Comparison of ENCODE assay signal across 8 cellular contexts in genomic region chr12:104750061-104750460, GRCh38.
A peak's percentile ranks its signal among the peaks of the same experiment; 100 is the strongest.
DNase-seq lines count a peak whose midpoint lies in the region; ATAC-seq and TF ChIP-seq lines count a peak whose summit lies in the region.

No MANE protein-coding gene starts in this region.

- no peak for TF ChIP-seq CTCF in neutrophil (IDR thresholded peaks at IDR 0.05)

- peak overlapping the region; percentile 20 to 52 for H3K4me3 ChIP-seq in neutrophil (ENCODE audit: low read depth in 1 of 2, low read length in 1 of 2)

- H3K27me3 ChIP-seq in neutrophil: no peaks in the 10 kb centered on the region

- no peaks in the 10 kb centered on the region for H3K9me3 ChIP-seq in neutrophil

- no peaks in the 10 kb centered on the region for H3K27me3 Mint-ChIP-seq in activated T-cell treated with anti-CD3 and anti-CD28 coated beads, Interleukin-2, amount 50 U/mL, for 72 hours (ENCODE audit: low read depth)

- no peak for DNase-seq in activated T-cell treated with anti-CD3 and anti-CD28 coated beads, Interleukin-2, amount 50 U/mL, for 72 hours
- DNase-seq in activated T-cell treated with anti-CD3 and anti-CD28 coated beads for 4 hours (no peak), amniotic epithelial cell (ENCODE audit: low read depth) (peak; percentile 72), NCI-H2171 (lab: John Stamatoyannopoulos, UW) (no peak), OCI-M2 (lab: John Stamatoyannopoulos, UW; ENCODE audit: unreplicated experiment) (no peak), putamen (ENCODE audit: low spot score) (no peak)

- H3K4me1 ChIP-seq in neutrophil (ENCODE audit: control insufficient read depth in 1 of 2, insufficient read depth in 1 of 2, low read depth in 1 of 2, low read length in 1 of 2): peaks cover 40 to 55% of the 10 kb centered on the region in 2 experiments

- H3K4me3 Mint-ChIP-seq in activated T-cell treated with anti-CD3 and anti-CD28 coated beads, Interleukin-2, amount 50 U/mL, for 72 hours: peak overlapping the region in 1 of 2 donors; percentile 35

- H3K27ac Mint-ChIP-seq in activated T-cell treated with anti-CD3 and anti-CD28 coated beads, Interleukin-2, amount 50 U/mL, for 72 hours: peak overlapping the region; percentile 73

- peak overlapping the region; percentile 95 for H3K27ac ChIP-seq in neutrophil

- H3K4me1 Mint-ChIP-seq in activated T-cell treated with anti-CD3 and anti-CD28 coated beads, Interleukin-2, amount 50 U/mL, for 72 hours (ENCODE audit: low read depth): peaks cover 41% of the 10 kb centered on the region

- peaks cover 0 to 1% of the 10 kb centered on the region in 2 donors for H3K36me3 Mint-ChIP-seq in activated T-cell treated with anti-CD3 and anti-CD28 coated beads, Interleukin-2, amount 50 U/mL, for 72 hours (ENCODE audit: insufficient read depth in 2 of 2)

- H3K36me3 ChIP-seq in neutrophil: no peaks in the 10 kb centered on the region

- H3K9me3 Mint-ChIP-seq in activated T-cell treated with anti-CD3 and anti-CD28 coated beads, Interleukin-2, amount 50 U/mL, for 72 hours: no peaks in the 10 kb centered on the region

- peak in 1 of 2 donors; percentile 41 for ATAC-seq in activated T-cell treated with anti-CD3 and anti-CD28 coated beads, Interleukin-2, amount 50 U/mL, for 72 hours (replicated peaks in 1 of 2)
- ATAC-seq in HG03442 (IDR thresholded peaks at IDR 0.05; ENCODE audit: unreplicated experiment): peak; percentile 39
